Comparison of ENCODE assay signal across 1 cellular context in genomic region chr13:49560270-49561063, GRCh38.
TF ChIP-seq lines count a peak whose summit lies in the region.

No MANE protein-coding gene starts in this region.

TF ChIP-seq in H1, 55 proteins besides CTCF, POLR2A, EP300 and RAD21 (continued from another document):
- TF ChIP-seq GABPA (IDR thresholded peaks at IDR 0.05; ENCODE audit: borderline replicate concordance, insufficient read depth, low read length), result no peak
- TF ChIP-seq SIRT6 (IDR thresholded peaks at IDR 0.05; ENCODE audit: low read length), result no peak
- TF ChIP-seq CHD7 (IDR thresholded peaks at IDR 0.05; ENCODE audit: insufficient replicate concordance, low read length), result no peak
- TF ChIP-seq SP2 (IDR thresholded peaks at IDR 0.05; ENCODE audit: low read length), result no peak
- TF ChIP-seq RNF2 (IDR thresholded peaks at IDR 0.05; ENCODE audit: borderline replicate concordance, low read depth, low read length, missing control alignments, poor library complexity, severe bottlenecking), result no peak
- no peak for TF ChIP-seq NRF1 (IDR thresholded peaks at IDR 0.05; ENCODE audit: low read depth, low read length)
